Comparison of ENCODE assay signal across 1 cellular context in the genomic region with DNA sequence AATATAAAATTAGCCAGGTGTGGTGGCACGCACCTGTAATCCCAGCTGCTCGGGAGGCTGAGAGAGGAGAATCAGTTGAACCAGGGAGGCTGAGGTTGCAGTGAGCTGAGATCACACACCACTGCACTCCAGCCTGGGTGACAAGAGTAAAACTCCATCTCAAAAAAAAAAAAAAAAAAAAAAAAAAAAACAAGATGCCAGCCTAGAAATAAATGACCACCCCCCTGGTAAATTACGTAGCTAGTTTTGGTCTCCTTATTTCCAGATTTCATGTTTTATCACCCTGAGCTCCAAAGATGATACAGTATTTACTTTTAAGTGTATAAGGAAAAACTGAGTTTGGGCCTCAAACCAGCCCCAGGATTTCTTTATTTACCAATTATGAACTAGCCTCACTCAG.
TF ChIP-seq lines count a peak whose summit lies in the region.

No MANE protein-coding gene starts in this region.

TF ChIP-seq in HEK293T, 16 proteins besides CTCF, POLR2A, EP300 and RAD21:
- TF ChIP-seq ZNF384 (IDR thresholded peaks at IDR 0.05) = peak; percentile 53; the same call in 1 of the 2 replicates
